Comparison of ENCODE assay signal across 9 cellular contexts in the genomic region with DNA sequence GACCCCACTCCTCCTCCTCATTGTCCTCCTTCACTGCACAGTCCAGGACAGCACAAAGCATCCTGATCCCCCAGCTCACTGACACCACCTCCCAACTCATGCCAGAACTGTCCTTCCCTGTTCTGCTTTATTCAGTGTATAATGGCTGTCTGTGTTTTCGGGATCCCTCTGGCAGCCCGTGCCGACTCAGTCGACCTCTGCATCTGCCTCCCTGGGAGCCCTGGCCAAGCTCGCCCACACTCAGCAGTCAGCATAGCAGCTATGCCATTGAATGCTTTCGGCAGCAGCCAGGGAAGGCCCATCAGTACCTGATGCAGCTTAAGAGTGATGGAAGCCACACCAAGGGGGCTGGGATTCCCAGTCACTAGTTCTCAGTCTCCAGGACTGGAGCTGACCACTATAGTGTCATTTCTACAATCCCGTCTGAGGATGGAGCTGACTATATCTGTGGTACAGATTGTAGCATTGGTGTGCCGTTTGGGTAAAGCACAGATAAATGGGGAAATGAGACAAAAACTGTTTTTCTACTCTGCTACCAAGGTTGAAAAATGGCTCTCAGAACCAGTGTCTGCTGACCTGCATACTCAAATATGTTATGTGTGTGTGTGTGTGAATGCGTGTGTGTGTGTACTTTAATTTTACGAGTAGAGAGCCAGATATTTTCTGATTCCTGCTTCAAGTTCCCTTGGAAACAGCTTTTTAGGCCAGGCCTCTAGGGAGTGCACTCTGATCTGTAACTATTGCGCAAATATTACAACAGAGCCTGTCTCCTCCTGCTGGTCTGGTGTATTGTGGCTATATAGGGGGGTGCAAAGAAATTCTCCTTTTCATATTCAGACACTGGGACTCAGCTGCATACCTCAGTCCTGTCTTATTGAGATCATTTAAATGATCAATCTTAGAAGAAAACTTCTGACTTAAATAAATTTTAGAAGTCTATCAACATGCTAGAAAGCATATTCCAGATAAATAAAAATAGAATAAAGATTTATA.
A peak's percentile ranks its signal among the peaks of the same experiment; 100 is the strongest.
DNase-seq lines count a peak whose midpoint lies in the region; ATAC-seq and TF ChIP-seq lines count a peak whose summit lies in the region.
"Had no signal": no experiment of that assay in that cellular context is flagged by ENCODE, and none has a peak within 500 bp of the region (broad histone marks: within the 10 kb centered on the region; RNA-seq: fewer than 3 reads in every experiment).

No MANE protein-coding gene starts in this region.

- no peaks in the 10 kb centered on the region for H3K4me1 Mint-ChIP-seq in activated T-helper 17 cell treated with anti-CD3 and anti-CD28 coated beads, Interleukin-2, amount 50 U/mL, for 72 hours
- H3K4me1 Mint-ChIP-seq: activated naive CD8-positive, alpha-beta T cell treated with anti-CD3 and anti-CD28 coated beads, Interleukin-2, amount 50 U/mL, for 24 hours had no signal

- no peak overlapping the region for H3K27ac Mint-ChIP-seq in activated T-helper 17 cell treated with anti-CD3 and anti-CD28 coated beads, Interleukin-2, amount 50 U/mL, for 72 hours
- H3K27ac Mint-ChIP-seq: activated naive CD8-positive, alpha-beta T cell treated with anti-CD3 and anti-CD28 coated beads, Interleukin-2, amount 50 U/mL, for 24 hours had no signal

- H3K36me3 Mint-ChIP-seq in activated T-helper 17 cell treated with anti-CD3 and anti-CD28 coated beads, Interleukin-2, amount 50 U/mL, for 72 hours (ENCODE audit: low read depth) = no peaks in the 10 kb centered on the region

- peaks cover 0 to 12% of the 10 kb centered on the region in 2 donors for H3K27me3 ChIP-seq in stomach smooth muscle (ENCODE audit: control insufficient read depth in 1 of 2, insufficient read depth in 2 of 2, low read length in 2 of 2)

- no peaks in the 10 kb centered on the region for H3K9me3 ChIP-seq in stomach smooth muscle (ENCODE audit: control insufficient read depth in 2 of 2, low read length in 2 of 2)

- peak; percentile 4 for ATAC-seq in HG02798 (IDR thresholded peaks at IDR 0.05; ENCODE audit: poor library complexity, unreplicated experiment)
- peak; percentile 95 for ATAC-seq in Right ventricle myocardium superior (ENCODE audit: poor library complexity)
- no peak for ATAC-seq in HG03378 (IDR thresholded peaks at IDR 0.05; ENCODE audit: unreplicated experiment)
- no peak for ATAC-seq in HG03135 (IDR thresholded peaks at IDR 0.05; ENCODE audit: unreplicated experiment)
- no peak for ATAC-seq in activated T-helper 17 cell treated with anti-CD3 and anti-CD28 coated beads, Interleukin-2, amount 50 U/mL, for 72 hours (replicated peaks)

- no peak overlapping the region for H3K9ac ChIP-seq in stomach smooth muscle (ENCODE audit: low read length in 2 of 2)

- H3K4me1 ChIP-seq in stomach smooth muscle (ENCODE audit: control insufficient read depth, insufficient read depth, low read length) = no peaks in the 10 kb centered on the region

- CTCF ChIA-PET in RWPE1 (lab: Yijun Ruan, JAX) = interaction anchor here (0.6 to 1.2 kb wide), 9 partner anchors 8 to 1134 kb away, joined by 3 to 6 read pairs (median 4); no protein-coding TSS in a partner anchor

- H3K4me3 ChIP-seq in stomach smooth muscle (ENCODE audit: low read length in 2 of 2) = no peak overlapping the region

- H3K27me3 Mint-ChIP-seq in activated T-helper 17 cell treated with anti-CD3 and anti-CD28 coated beads, Interleukin-2, amount 50 U/mL, for 72 hours = peaks cover 20% of the 10 kb centered on the region

- peak; percentile 55 for DNase-seq in RWPE1 (ENCODE audit: low spot score)
- DNase-seq in Right ventricle myocardium superior = peak; percentile 55
- no peak for DNase-seq in activated CD8-positive, alpha-beta memory T cell treated with anti-CD3 and anti-CD28 coated beads for 24 hours

- intact Hi-C loops in Right ventricle myocardium superior (cut with DNase I) = no loop called here

- no peaks in the 10 kb centered on the region for H3K9me3 Mint-ChIP-seq in activated T-helper 17 cell treated with anti-CD3 and anti-CD28 coated beads, Interleukin-2, amount 50 U/mL, for 72 hours
- H3K9me3 Mint-ChIP-seq: activated naive CD8-positive, alpha-beta T cell treated with anti-CD3 and anti-CD28 coated beads, Interleukin-2, amount 50 U/mL, for 24 hours had no signal

- no peak overlapping the region for H3K4me3 Mint-ChIP-seq in activated T-helper 17 cell treated with anti-CD3 and anti-CD28 coated beads, Interleukin-2, amount 50 U/mL, for 72 hours
- H3K4me3 Mint-ChIP-seq: activated naive CD8-positive, alpha-beta T cell treated with anti-CD3 and anti-CD28 coated beads, Interleukin-2, amount 50 U/mL, for 24 hours had no signal

- POLR2A ChIA-PET in RWPE1 (lab: Yijun Ruan, JAX; ENCODE audit: low non-redundant PET) = no interaction called here

- H3K27ac ChIP-seq in RWPE1 (peak overlapping the region; percentile 73), stomach smooth muscle (ENCODE audit: low read length) (peak overlapping the region; percentile 69)

- no peaks in the 10 kb centered on the region for H3K36me3 ChIP-seq in stomach smooth muscle (ENCODE audit: control insufficient read depth in 2 of 2, insufficient read depth in 2 of 2, low read length in 2 of 2)

- TF ChIP-seq CTCF in RWPE1 (conservative IDR thresholded peaks at IDR 0.05; ENCODE audit: low read depth) = peak; percentile 20; the same call in 1 of the 2 replicates

Comparison
In these comparisons a context has a peak if more than half of its experiments do, and no peak if none do; other contexts are left out.
1. ATAC-seq: peak in HG02798 (single experiment) and Right ventricle myocardium superior (single experiment); none in HG03378 (single experiment), HG03135 (single experiment) and activated T-helper 17 cell treated with anti-CD3 and anti-CD28 coated beads, Interleukin-2, amount 50 U/mL, for 72 hours (single experiment).